Comparison of ENCODE assay signal across 12 cellular contexts in the genomic region with DNA sequence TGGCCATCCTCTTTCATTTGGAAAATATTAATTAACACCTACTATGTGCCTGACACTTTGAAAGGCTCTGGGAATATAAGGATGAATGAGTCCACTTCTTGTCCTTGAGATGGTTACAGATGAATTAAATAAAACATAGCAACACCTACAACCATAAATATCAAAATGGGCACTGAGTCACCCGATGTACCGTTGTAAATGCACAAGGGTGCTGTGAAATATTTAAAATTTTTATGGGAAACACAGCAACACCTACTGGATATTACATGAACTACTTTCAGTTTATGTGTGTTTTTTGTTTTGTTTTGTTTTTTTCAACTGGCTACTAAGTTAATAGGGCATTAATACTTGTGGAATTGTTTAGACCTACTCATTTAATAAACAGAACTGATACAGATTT.
DNase-seq lines count a peak whose midpoint lies in the region; TF ChIP-seq lines count a peak whose summit lies in the region.
"Had no signal": no experiment of that assay in that cellular context is flagged by ENCODE, and none has a peak within 500 bp of the region (broad histone marks: within the 10 kb centered on the region; RNA-seq: fewer than 3 reads in every experiment).

No MANE protein-coding gene starts in this region.

- no peaks in the 10 kb centered on the region for H3K36me3 Mint-ChIP-seq in endothelial cell (ENCODE audit: low read depth, unreplicated experiment)
- no peaks in the 10 kb centered on the region for H3K36me3 Mint-ChIP-seq in activated T-helper 1 cell treated with anti-CD3 and anti-CD28 coated beads, Interleukin-12 subunit alpha, Interleukin-12 subunit beta, Interleukin-2, Interleukin-4 antibody, amounts not matched to agents 30 ng/mL and 10 ng/mL and 1 ng/mL, durations not matched to agents 14 hours and 24 hours and 36 hours (ENCODE audit: low read depth)

- H3K9me3 Mint-ChIP-seq in endothelial cell (ENCODE audit: unreplicated experiment), result no peaks in the 10 kb centered on the region
- no peaks in the 10 kb centered on the region for H3K9me3 Mint-ChIP-seq in activated T-helper 1 cell treated with anti-CD3 and anti-CD28 coated beads, Interleukin-12 subunit alpha, Interleukin-12 subunit beta, Interleukin-2, Interleukin-4 antibody, amounts not matched to agents 30 ng/mL and 10 ng/mL and 1 ng/mL, durations not matched to agents 14 hours and 24 hours and 36 hours
- H3K9me3 Mint-ChIP-seq: activated T-cell treated with anti-CD3 and anti-CD28 coated beads, Interleukin-2, amount 50 U/mL, for 24 hours; T-helper 1 cell treated with Interleukin-12 subunit alpha and Interleukin-12 subunit beta and Interleukin-4 antibody, amounts not matched to agents 30 μg/mL and 1 μg/mL, for 36 hours had no signal

- H3K4me1 Mint-ChIP-seq in endothelial cell (ENCODE audit: unreplicated experiment), result no peaks in the 10 kb centered on the region
- no peaks in the 10 kb centered on the region for H3K4me1 Mint-ChIP-seq in activated T-helper 1 cell treated with anti-CD3 and anti-CD28 coated beads, Interleukin-12 subunit alpha, Interleukin-12 subunit beta, Interleukin-2, Interleukin-4 antibody, amounts not matched to agents 30 ng/mL and 10 ng/mL and 1 ng/mL, durations not matched to agents 14 hours and 24 hours and 36 hours (ENCODE audit: low read depth)

- H3K27me3 Mint-ChIP-seq in endothelial cell (ENCODE audit: unreplicated experiment), result no peaks in the 10 kb centered on the region
- no peaks in the 10 kb centered on the region for H3K27me3 Mint-ChIP-seq in activated T-helper 1 cell treated with anti-CD3 and anti-CD28 coated beads, Interleukin-12 subunit alpha, Interleukin-12 subunit beta, Interleukin-2, Interleukin-4 antibody, amounts not matched to agents 30 ng/mL and 10 ng/mL and 1 ng/mL, durations not matched to agents 14 hours and 24 hours and 36 hours (ENCODE audit: insufficient read depth)
- H3K27me3 Mint-ChIP-seq: activated T-cell treated with anti-CD3 and anti-CD28 coated beads, Interleukin-2, amount 50 U/mL, for 24 hours had no signal

- DNase-seq in NOMO-1 treated with DMSO at 0.1 percent for 48 hours (lab: John Stamatoyannopoulos, UW; ENCODE audit: unreplicated experiment) (peak; percentile 34), NOMO-1 treated with dmso at 0.1 percent for 144 hours (lab: John Stamatoyannopoulos, UW; ENCODE audit: unreplicated experiment) (no peak), NCI-H446 treated with DMSO at 0.1 percent for 48 hours (lab: John Stamatoyannopoulos, UW) (peak; percentile 37), endothelial cell (ENCODE audit: low spot score) (no peak), retinal pigment epithelial cell (ENCODE audit: low read depth) (no peak), H7 (no peak)
- no peak for DNase-seq in activated T-helper 1 cell treated with anti-CD3 and anti-CD28 coated beads, Interleukin-12 subunit alpha, Interleukin-12 subunit beta, Interleukin-2, Interleukin-4 antibody, amounts not matched to agents 30 ng/mL and 10 ng/mL and 1 ng/mL, durations not matched to agents 14 hours and 24 hours and 36 hours (ENCODE audit: low spot score)
- no peak for DNase-seq in stimulated activated CD4-positive, alpha-beta T cell treated with anti-CD3 and anti-CD28 coated beads, Interleukin-4, amount 100 ng/mL, for 1 hour
- DNase-seq: activated T-cell treated with anti-CD3 and anti-CD28 coated beads, Interleukin-2, amount 50 U/mL, for 24 hours; C1 segment of cervical spinal cord; kidney glomerular epithelial cell had no signal

- H3K27ac Mint-ChIP-seq in endothelial cell (ENCODE audit: unreplicated experiment), result no peak overlapping the region
- H3K27ac Mint-ChIP-seq in activated T-helper 1 cell treated with anti-CD3 and anti-CD28 coated beads, Interleukin-12 subunit alpha, Interleukin-12 subunit beta, Interleukin-2, Interleukin-4 antibody, amounts not matched to agents 30 ng/mL and 10 ng/mL and 1 ng/mL, durations not matched to agents 14 hours and 24 hours and 36 hours, result no peak overlapping the region
- H3K27ac Mint-ChIP-seq: activated T-cell treated with anti-CD3 and anti-CD28 coated beads, Interleukin-2, amount 50 U/mL, for 24 hours; T-helper 1 cell treated with Interleukin-12 subunit alpha and Interleukin-12 subunit beta and Interleukin-4 antibody, amounts not matched to agents 30 μg/mL and 1 μg/mL, for 36 hours had no signal

- TF ChIP-seq CTCF in endothelial cell (IDR thresholded peaks at IDR 0.05; ENCODE audit: unreplicated experiment) (peak; percentile 64), retinal pigment epithelial cell (conservative IDR thresholded peaks at IDR 0.05; ENCODE audit: low read depth, low read length) (peak; percentile 12)

- intact Hi-C loops in activated T-helper 1 cell treated with anti-CD3 and anti-CD28 coated beads, Interleukin-12 subunit alpha, Interleukin-12 subunit beta, Interleukin-2, Interleukin-4 antibody, amounts not matched to agents 30 ng/mL and 10 ng/mL and 1 ng/mL, durations not matched to agents 14 hours and 24 hours and 36 hours (cut with micrococcal nuclease), result no loop called here

- no peaks in the 10 kb centered on the region for H3K36me3 ChIP-seq in H7 (replicated peaks; ENCODE audit: control insufficient read depth, insufficient read depth, low read length)

- no peak overlapping the region for H3K4me3 Mint-ChIP-seq in endothelial cell (ENCODE audit: unreplicated experiment)
- H3K4me3 Mint-ChIP-seq in activated T-helper 1 cell treated with anti-CD3 and anti-CD28 coated beads, Interleukin-12 subunit alpha, Interleukin-12 subunit beta, Interleukin-2, Interleukin-4 antibody, amounts not matched to agents 30 ng/mL and 10 ng/mL and 1 ng/mL, durations not matched to agents 14 hours and 24 hours and 36 hours, result no peak overlapping the region
- H3K4me3 Mint-ChIP-seq: activated T-cell treated with anti-CD3 and anti-CD28 coated beads, Interleukin-2, amount 50 U/mL, for 24 hours; T-helper 1 cell treated with Interleukin-12 subunit alpha and Interleukin-12 subunit beta and Interleukin-4 antibody, amounts not matched to agents 30 μg/mL and 1 μg/mL, for 36 hours had no signal

- H3K4me3 ChIP-seq in retinal pigment epithelial cell (ENCODE audit: low read length), result no peak overlapping the region
- H3K4me3 ChIP-seq in H7 (ENCODE audit: insufficient read depth, low read depth, low read length), result no peak overlapping the region

- no peaks in the 10 kb centered on the region for H3K27me3 ChIP-seq in H7 (ENCODE audit: control insufficient read depth, insufficient read depth, low read length)

Comparison
In these comparisons a context has a peak if more than half of its experiments do, and no peak if none do; other contexts are left out.
1. DNase-seq: peak in NOMO-1 treated with DMSO at 0.1 percent for 48 hours (single experiment) and NCI-H446 treated with DMSO at 0.1 percent for 48 hours (single experiment); none in NOMO-1 treated with dmso at 0.1 percent for 144 hours (single experiment), endothelial cell (single experiment), retinal pigment epithelial cell (single experiment), activated T-helper 1 cell treated with anti-CD3 and anti-CD28 coated beads, Interleukin-12 subunit alpha, Interleukin-12 subunit beta, Interleukin-2, Interleukin-4 antibody, amounts not matched to agents 30 ng/mL and 10 ng/mL and 1 ng/mL, durations not matched to agents 14 hours and 24 hours and 36 hours (single experiment), H7 (single experiment) and stimulated activated CD4-positive, alpha-beta T cell treated with anti-CD3 and anti-CD28 coated beads, Interleukin-4, amount 100 ng/mL, for 1 hour (single experiment).